8 cellular contexts compared by ENCODE assay signal in genomic region chr7:22559829-22560489, GRCh38. TPM values are rescaled to one million over a fixed set of nuclear protein-coding genes. Genes with fewer than 3 reads are reported as not detected.
A peak's percentile ranks its signal among the peaks of the same experiment; 100 is the strongest.
DNase-seq lines count a peak whose midpoint lies in the region; ATAC-seq and TF ChIP-seq lines count a peak whose summit lies in the region.

No MANE protein-coding gene starts in this region.

- H3K79me2 ChIP-seq in hepatocyte: no peaks in the 10 kb centered on the region

- H3K9me2 ChIP-seq in hepatocyte (replicated peaks; ENCODE audit: insufficient read depth): no peaks in the 10 kb centered on the region

- peaks cover 32% of the 10 kb centered on the region for H3K4me1 ChIP-seq in hepatocyte (ENCODE audit: insufficient read depth)

- no peak overlapping the region for H3K4me2 ChIP-seq in hepatocyte

- H3K36me3 ChIP-seq in hepatocyte (replicated peaks; ENCODE audit: insufficient read depth, low read depth): no peaks in the 10 kb centered on the region

- H3K27me3 ChIP-seq in hepatocyte: no peaks in the 10 kb centered on the region

- H3K27ac ChIP-seq in hepatocyte: no peak overlapping the region

- H3K9me3 ChIP-seq in hepatocyte (ENCODE audit: low read depth): no peaks in the 10 kb centered on the region

- no peaks in the 10 kb centered on the region for H4K20me1 ChIP-seq in hepatocyte (ENCODE audit: insufficient read depth, poor library complexity, severe bottlenecking)

- ATAC-seq in HG02759 (IDR thresholded peaks at IDR 0.05; ENCODE audit: unreplicated experiment) (peak; percentile 47), HG03095 (IDR thresholded peaks at IDR 0.05; ENCODE audit: unreplicated experiment) (no peak)

- no peak overlapping the region for H2AFZ ChIP-seq in hepatocyte

- TF ChIP-seq CTCF in GM10266 (IDR thresholded peaks at IDR 0.05; ENCODE audit: control insufficient read depth, insufficient read depth, low read depth, missing control alignments) (peak; percentile 82), astrocyte of the cerebellum (IDR thresholded peaks at IDR 0.05; ENCODE audit: low read depth, low read length, missing control alignments) (peak; percentile 86), hepatocyte (IDR thresholded peaks at IDR 0.05; ENCODE audit: poor library complexity) (peak; percentile 97)

- in situ Hi-C loops in astrocyte of the cerebellum (cut with HindIII; ENCODE audit: low sequenced_read_pairs): loop anchor here (5.0 kb wide), 2 partner anchors 172 to 497 kb away; no protein-coding TSS in a partner anchor

- WGBS in hepatocyte (ENCODE audit: low lambda C conversion rate, missing lambda C conversion rate): 44% methylated on average over 13 of the region's 13 CpGs

- H3K4me3 ChIP-seq in astrocyte of the cerebellum (ENCODE audit: low read depth, low read length): no peak overlapping the region
- H3K4me3 ChIP-seq in hepatocyte: no peak overlapping the region
- no peak overlapping the region for H3K4me3 ChIP-seq in skeletal muscle cell (ENCODE audit: low read depth, low read length)

- DNase-seq in GM10266 (ENCODE audit: extremely low spot score) (peak; percentile 65), NCI-H2081 (lab: John Stamatoyannopoulos, UW) (peak; percentile 74 to 84), T-helper 9 cell (peak; percentile 50), astrocyte of the cerebellum (ENCODE audit: low read depth) (peak; percentile 85), hepatocyte (ENCODE audit: low spot score) (peak; percentile 84), skeletal muscle cell (ENCODE audit: low read depth) (peak; percentile 47)

RNA-seq across cellular contexts. Expression of gene STEAP1B, which starts 60.0 kb away (rescaled TPM):
- total RNA-seq in hepatocyte: 0.36 TPM in 1 of 2 replicates, not detected in the other
- polyA plus RNA-seq in hepatocyte: 0.16 and 0.35 TPM in 2 replicates
